23 cellular contexts compared by ENCODE assay signal in genomic region chr1:17636612-17637011, GRCh38.
DNase-seq lines count a peak whose midpoint lies in the region; FAIRE-seq and TF ChIP-seq lines count a peak whose summit lies in the region.
"Had no signal": no experiment of that assay in that cellular context is flagged by ENCODE, and none has a peak within 500 bp of the region (broad histone marks: within the 10 kb centered on the region; RNA-seq: fewer than 3 reads in every experiment).

No MANE protein-coding gene starts in this region.

- H3K27me3 ChIP-seq in BLaER1 treated with 17β-estradiol and CSF1 and Interleukin-3, amounts not matched to agents 10 nM and 100 nM = no peaks in the 10 kb centered on the region
- H3K27me3 ChIP-seq in astrocyte (ENCODE audit: insufficient read depth, low read length) (no peaks in the 10 kb centered on the region), keratinocyte (ENCODE audit: control insufficient read depth, extremely low read depth, insufficient read depth, low read length) (no peaks in the 10 kb centered on the region), uterus (no peaks in the 10 kb centered on the region)
- H3K27me3 ChIP-seq: dorsolateral prefrontal cortex, gastroesophageal sphincter had no signal

- peaks cover 18% of the 10 kb centered on the region for H3K4me1 Mint-ChIP-seq in astrocyte (ENCODE audit: low read depth, unreplicated experiment)

- dilution Hi-C loops in keratinocyte (cut with MboI; ENCODE audit: extremely low pct_ligation_motif_present, low sequenced_read_pairs) = no loop called here

- H3K79me2 ChIP-seq in astrocyte (ENCODE audit: insufficient read depth, low read length) = no peaks in the 10 kb centered on the region
- no peaks in the 10 kb centered on the region for H3K79me2 ChIP-seq in keratinocyte (ENCODE audit: control insufficient read depth, insufficient read depth, low read length)

- H3K9ac ChIP-seq in BLaER1 treated with 17β-estradiol and CSF1 and Interleukin-3, amounts not matched to agents 10 nM and 100 nM = peak overlapping the region; percentile 63 to 96 (median 87)
- no peak overlapping the region for H3K9ac ChIP-seq in astrocyte (ENCODE audit: low read length)
- no peak overlapping the region for H3K9ac ChIP-seq in keratinocyte (ENCODE audit: control insufficient read depth, extremely low read depth, insufficient read depth, low read length)

- intact Hi-C loops in uterus (cut with DNase I; ENCODE audit: low total_unique reads) = no loop called here

- H2AFZ ChIP-seq in astrocyte (ENCODE audit: low read depth, low read length) (no peak overlapping the region), keratinocyte (ENCODE audit: control insufficient read depth, low read length) (no peak overlapping the region)

- peaks cover 53 to 93% (median 84%) of the 10 kb centered on the region in 11 experiments for H3K36me3 ChIP-seq in BLaER1 treated with 17β-estradiol and CSF1 and Interleukin-3, amounts not matched to agents 10 nM and 100 nM
- peaks cover 8% of the 10 kb centered on the region for H3K36me3 ChIP-seq in astrocyte (ENCODE audit: insufficient read depth, low read length)
- peaks cover 0 to 14% of the 10 kb centered on the region in 2 experiments for H3K36me3 ChIP-seq in keratinocyte (ENCODE audit: control insufficient read depth in 2 of 2, extremely low read depth in 1 of 2, insufficient read depth in 2 of 2, low read length in 2 of 2)
- no peaks in the 10 kb centered on the region for H3K36me3 ChIP-seq in uterus

- H3K9me3 Mint-ChIP-seq in astrocyte (ENCODE audit: unreplicated experiment) = no peaks in the 10 kb centered on the region
- H3K9me3 Mint-ChIP-seq: activated CD4-positive, alpha-beta memory T cell treated with anti-CD3 and anti-CD28 coated beads for 36 hours; activated naive CD4-positive, alpha-beta T cell treated with anti-CD3 and anti-CD28 coated beads for 36 hours; stimulated activated naive CD8-positive, alpha-beta T cell treated with anti-CD3 and anti-CD28 coated beads, Interleukin-15, Interleukin-2, amounts not matched to agents 100 ng/mL and 50 ng/mL, for 24 hours; T-helper 1 cell treated with Interleukin-12 subunit alpha and Interleukin-12 subunit beta and Interleukin-4 antibody, amounts not matched to agents 30 μg/mL and 1 μg/mL, for 36 hours had no signal

- peaks cover 31% of the 10 kb centered on the region for H3K36me3 Mint-ChIP-seq in astrocyte (ENCODE audit: low read depth, unreplicated experiment)
- H3K36me3 Mint-ChIP-seq: activated CD4-positive, alpha-beta memory T cell treated with anti-CD3 and anti-CD28 coated beads for 36 hours had no signal

- H3K27me3 Mint-ChIP-seq in astrocyte (ENCODE audit: low read depth, unreplicated experiment) = no peaks in the 10 kb centered on the region
- H3K27me3 Mint-ChIP-seq: activated CD4-positive, alpha-beta memory T cell treated with anti-CD3 and anti-CD28 coated beads for 36 hours; stimulated activated naive CD8-positive, alpha-beta T cell treated with anti-CD3 and anti-CD28 coated beads, Interleukin-15, Interleukin-2, amounts not matched to agents 100 ng/mL and 50 ng/mL, for 24 hours had no signal

- no peak for FAIRE-seq in astrocyte (lab: Jason Lieb, UNC)
- FAIRE-seq in keratinocyte (lab: Jason Lieb, UNC) = peak; percentile 58
- FAIRE-seq: GM19239 had no signal

- H3K4me2 ChIP-seq in BLaER1 treated with 17β-estradiol and CSF1 and Interleukin-3, amounts not matched to agents 10 nM and 100 nM = peak overlapping the region; percentile 75 to 100 (median 87)
- no peak overlapping the region for H3K4me2 ChIP-seq in astrocyte (ENCODE audit: low read length)
- no peak overlapping the region for H3K4me2 ChIP-seq in keratinocyte (ENCODE audit: control insufficient read depth, extremely low read depth, insufficient read depth, low read depth, low read length)

- H4K20me1 ChIP-seq in BLaER1 treated with 17β-estradiol and CSF1 and Interleukin-3, amounts not matched to agents 10 nM and 100 nM = no peaks in the 10 kb centered on the region; a peak in 1 of 22 replicates
- peaks cover 4% of the 10 kb centered on the region for H4K20me1 ChIP-seq in astrocyte (ENCODE audit: insufficient read depth, low read length)
- H4K20me1 ChIP-seq in keratinocyte (ENCODE audit: control insufficient read depth, extremely low read depth, insufficient read depth, low read length) = no peaks in the 10 kb centered on the region

- TF ChIP-seq CTCF in astrocyte (IDR thresholded peaks at IDR 0.05; ENCODE audit: insufficient read depth, low read depth, low read length) (no peak), keratinocyte (optimal IDR thresholded peaks at IDR 0.05 in 1 of 3, IDR thresholded peaks at IDR 0.05 in 1 of 3, conservative IDR thresholded peaks at IDR 0.05 in 1 of 3; ENCODE audit: extremely low read depth in 1 of 3, insufficient read depth in 2 of 3, low read length in 3 of 3) (no peak), uterus (IDR thresholded peaks at IDR 0.05) (no peak)

- peaks cover 55 to 99% (median 97%) of the 10 kb centered on the region in 10 experiments for H3K4me1 ChIP-seq in BLaER1 treated with 17β-estradiol and CSF1 and Interleukin-3, amounts not matched to agents 10 nM and 100 nM
- H3K4me1 ChIP-seq in astrocyte (ENCODE audit: insufficient read depth, low read length) (peaks cover 21% of the 10 kb centered on the region), keratinocyte (ENCODE audit: control insufficient read depth, extremely low read depth, insufficient read depth, low read length) (peaks cover 4% of the 10 kb centered on the region), uterus (no peaks in the 10 kb centered on the region)

- no peak overlapping the region for H3K27ac Mint-ChIP-seq in astrocyte (ENCODE audit: unreplicated experiment)
- H3K27ac Mint-ChIP-seq: activated CD4-positive, alpha-beta memory T cell treated with anti-CD3 and anti-CD28 coated beads for 36 hours; activated naive CD4-positive, alpha-beta T cell treated with anti-CD3 and anti-CD28 coated beads for 36 hours; stimulated activated naive CD8-positive, alpha-beta T cell treated with anti-CD3 and anti-CD28 coated beads, Interleukin-15, Interleukin-2, amounts not matched to agents 100 ng/mL and 50 ng/mL, for 24 hours; T-helper 1 cell treated with Interleukin-12 subunit alpha and Interleukin-12 subunit beta and Interleukin-4 antibody, amounts not matched to agents 30 μg/mL and 1 μg/mL, for 36 hours had no signal

- H3K9me3 ChIP-seq in BLaER1 treated with 17β-estradiol and CSF1 and Interleukin-3, amounts not matched to agents 10 nM and 100 nM (replicated peaks in 1 of 11) = no peaks in the 10 kb centered on the region
- H3K9me3 ChIP-seq in astrocyte (ENCODE audit: insufficient read depth, low read depth, low read length) (no peaks in the 10 kb centered on the region), keratinocyte (ENCODE audit: control insufficient read depth, low read depth, low read length) (no peaks in the 10 kb centered on the region), uterus (no peaks in the 10 kb centered on the region)
- H3K9me3 ChIP-seq: gastroesophageal sphincter had no signal

- DNase-seq in LHCN-M2 (ENCODE audit: low read depth) = peak; percentile 65
- DNase-seq in astrocyte (ENCODE audit: low read depth) = peak; percentile 31
- no peak for DNase-seq in keratinocyte (ENCODE audit: low read depth, low spot score)
- DNase-seq in activated CD8-positive, alpha-beta memory T cell treated with anti-CD3 and anti-CD28 coated beads for 24 hours = no peak
- DNase-seq in SHP77 (lab: John Stamatoyannopoulos, UW) = no peak
- no peak for DNase-seq in uterus
- DNase-seq in middle frontal gyrus (ENCODE audit: extremely low spot score, low spot score) = no peak
- DNase-seq: activated CD4-positive, alpha-beta memory T cell treated with anti-CD3 and anti-CD28 coated beads for 36 hours; activated naive CD4-positive, alpha-beta T cell treated with anti-CD3 and anti-CD28 coated beads for 36 hours; activated T-cell treated with anti-CD3 and anti-CD28 coated beads, Interleukin-2, amount 50 U/mL, for 1 hour; DMS79 treated with DMSO at 0.1 percent for 48 hours; NCI-H1930; NCI-H510A treated with DMSO at 0.1 percent for 48 hours; right cardiac atrium; SHP77 treated with DMSO at 0.1 percent for 48 hours; WERI-Rb-1 had no signal

- H3K4me3 ChIP-seq in BLaER1 treated with 17β-estradiol and CSF1 and Interleukin-3, amounts not matched to agents 10 nM and 100 nM = peak overlapping the region in 3 of 10 experiments; percentile 8 to 22 (median 8); a peak in 3 of 20 replicates
- H3K4me3 ChIP-seq in astrocyte (ENCODE audit: insufficient read depth, low read depth, low read length) = no peak overlapping the region
- no peak overlapping the region for H3K4me3 ChIP-seq in keratinocyte (ENCODE audit: control insufficient read depth in 2 of 3, extremely low read depth in 1 of 3, insufficient read depth in 2 of 3, low read depth in 1 of 3, low read length in 3 of 3)
- H3K4me3 ChIP-seq in uterus = no peak overlapping the region
- H3K4me3 ChIP-seq: dorsolateral prefrontal cortex, gastroesophageal sphincter had no signal

- H3K27ac ChIP-seq in BLaER1 treated with 17β-estradiol and CSF1 and Interleukin-3, amounts not matched to agents 10 nM and 100 nM = peak overlapping the region; percentile 69 to 100 (median 98)
- no peak overlapping the region for H3K27ac ChIP-seq in astrocyte (ENCODE audit: low read depth, low read length)
- no peak overlapping the region for H3K27ac ChIP-seq in keratinocyte (ENCODE audit: control insufficient read depth, insufficient read depth, low read length)
- H3K27ac ChIP-seq in uterus = no peak overlapping the region
- H3K27ac ChIP-seq: epithelial cell of prostate, WERI-Rb-1 had no signal

- no peaks in the 10 kb centered on the region for H3K9me1 ChIP-seq in keratinocyte (ENCODE audit: control insufficient read depth, extremely low read depth, insufficient read depth, low read length)

- no peak for TF ChIP-seq POLR2A in uterus (IDR thresholded peaks at IDR 0.05)

- no peak overlapping the region for H3K4me3 Mint-ChIP-seq in astrocyte (ENCODE audit: unreplicated experiment)
- H3K4me3 Mint-ChIP-seq: activated CD4-positive, alpha-beta memory T cell treated with anti-CD3 and anti-CD28 coated beads for 36 hours; activated naive CD4-positive, alpha-beta T cell treated with anti-CD3 and anti-CD28 coated beads for 36 hours; stimulated activated naive CD8-positive, alpha-beta T cell treated with anti-CD3 and anti-CD28 coated beads, Interleukin-15, Interleukin-2, amounts not matched to agents 100 ng/mL and 50 ng/mL, for 24 hours; T-helper 1 cell treated with Interleukin-12 subunit alpha and Interleukin-12 subunit beta and Interleukin-4 antibody, amounts not matched to agents 30 μg/mL and 1 μg/mL, for 36 hours had no signal

Comparison
In these comparisons a context has a peak if more than half of its experiments do, and no peak if none do; other contexts are left out.
1. H3K27ac ChIP-seq: peak in BLaER1 treated with 17β-estradiol and CSF1 and Interleukin-3, amounts not matched to agents 10 nM and 100 nM (11 of 11); none in astrocyte (single experiment), keratinocyte (single experiment) and uterus (0 of 2).
2. H3K4me2 ChIP-seq: peak in BLaER1 treated with 17β-estradiol and CSF1 and Interleukin-3, amounts not matched to agents 10 nM and 100 nM (11 of 11); none in astrocyte (single experiment) and keratinocyte (single experiment).
3. H3K9ac ChIP-seq: peak in BLaER1 treated with 17β-estradiol and CSF1 and Interleukin-3, amounts not matched to agents 10 nM and 100 nM (11 of 11); none in astrocyte (single experiment) and keratinocyte (single experiment).
4. DNase-seq: peak in LHCN-M2 (single experiment) and astrocyte (single experiment); none in keratinocyte (single experiment), activated CD8-positive, alpha-beta memory T cell treated with anti-CD3 and anti-CD28 coated beads for 24 hours (single experiment), SHP77 (0 of 2), uterus (0 of 2) and middle frontal gyrus (single experiment).